ENCODE assay signal across 8 cellular contexts in genomic region chr21:14259669-14260458, GRCh38. TPM values are rescaled to one million over a fixed set of nuclear protein-coding genes. Genes with fewer than 3 reads are reported as not detected.
DNase-seq lines count a peak whose midpoint lies in the region; ATAC-seq and TF ChIP-seq lines count a peak whose summit lies in the region.

No MANE protein-coding gene starts in this region.

- H3K9me3 Mint-ChIP-seq in activated naive CD8-positive, alpha-beta T cell treated with anti-CD3 and anti-CD28 coated beads, Interleukin-2, amount 50 U/mL, for 24 hours, result no peaks in the 10 kb centered on the region
- no peaks in the 10 kb centered on the region for H3K9me3 Mint-ChIP-seq in activated naive CD8-positive, alpha-beta T cell treated with anti-CD3 and anti-CD28 coated beads for 36 hours
- H3K9me3 Mint-ChIP-seq in naive B cell, result no peaks in the 10 kb centered on the region

- H3K27ac Mint-ChIP-seq in activated naive CD8-positive, alpha-beta T cell treated with anti-CD3 and anti-CD28 coated beads, Interleukin-2, amount 50 U/mL, for 24 hours, result no peak overlapping the region
- H3K27ac Mint-ChIP-seq in activated naive CD8-positive, alpha-beta T cell treated with anti-CD3 and anti-CD28 coated beads for 36 hours, result no peak overlapping the region
- H3K27ac Mint-ChIP-seq in naive B cell, result no peak overlapping the region

- no peak overlapping the region for H3K4me3 Mint-ChIP-seq in activated naive CD8-positive, alpha-beta T cell treated with anti-CD3 and anti-CD28 coated beads, Interleukin-2, amount 50 U/mL, for 24 hours
- no peak overlapping the region for H3K4me3 Mint-ChIP-seq in activated naive CD8-positive, alpha-beta T cell treated with anti-CD3 and anti-CD28 coated beads for 36 hours
- no peak overlapping the region for H3K4me3 Mint-ChIP-seq in naive B cell

- peaks cover 5% of the 10 kb centered on the region for H3K27me3 Mint-ChIP-seq in activated naive CD8-positive, alpha-beta T cell treated with anti-CD3 and anti-CD28 coated beads, Interleukin-2, amount 50 U/mL, for 24 hours
- peaks cover 2% of the 10 kb centered on the region for H3K27me3 Mint-ChIP-seq in activated naive CD8-positive, alpha-beta T cell treated with anti-CD3 and anti-CD28 coated beads for 36 hours
- peaks cover 0 to 7% (median 4%) of the 10 kb centered on the region in 3 donors for H3K27me3 Mint-ChIP-seq in naive B cell

- DNase-seq in activated naive CD8-positive, alpha-beta T cell treated with anti-CD3 and anti-CD28 coated beads, Interleukin-2, amount 50 U/mL, for 24 hours, result no peak
- DNase-seq in activated naive CD8-positive, alpha-beta T cell treated with anti-CD3 and anti-CD28 coated beads for 36 hours, result no peak
- DNase-seq in HuH-7 (ENCODE audit: low spot score) (peak; percentile 31), OCI-M1 (lab: John Stamatoyannopoulos, UW) (peak; percentile 72), erythroblast (lab: John Stamatoyannopoulos, UW) (peak; percentile 57 to 81), naive B cell (peak; percentile 17), GF-D8 (lab: John Stamatoyannopoulos, UW) (no peak)
- no peak for DNase-seq in activated CD4-positive, CD25-positive, alpha-beta regulatory T cell (lab: John Stamatoyannopoulos, UW)

- no peaks in the 10 kb centered on the region for H3K36me3 Mint-ChIP-seq in activated naive CD8-positive, alpha-beta T cell treated with anti-CD3 and anti-CD28 coated beads, Interleukin-2, amount 50 U/mL, for 24 hours (ENCODE audit: low read depth)
- no peaks in the 10 kb centered on the region for H3K36me3 Mint-ChIP-seq in activated naive CD8-positive, alpha-beta T cell treated with anti-CD3 and anti-CD28 coated beads for 36 hours
- no peaks in the 10 kb centered on the region for H3K36me3 Mint-ChIP-seq in naive B cell

- no peak for TF ChIP-seq POLR2A in erythroblast (IDR thresholded peaks at IDR 0.05; ENCODE audit: low read length)

- peak; percentile 49 for ATAC-seq in activated naive CD8-positive, alpha-beta T cell treated with anti-CD3 and anti-CD28 coated beads, Interleukin-2, amount 50 U/mL, for 24 hours
- ATAC-seq in naive B cell (ENCODE audit: low read depth in 2 of 2), result peak; percentile 28 to 43

- peaks cover 10% of the 10 kb centered on the region for H3K4me1 Mint-ChIP-seq in activated naive CD8-positive, alpha-beta T cell treated with anti-CD3 and anti-CD28 coated beads, Interleukin-2, amount 50 U/mL, for 24 hours
- H3K4me1 Mint-ChIP-seq in activated naive CD8-positive, alpha-beta T cell treated with anti-CD3 and anti-CD28 coated beads for 36 hours, result peaks cover 8% of the 10 kb centered on the region
- H3K4me1 Mint-ChIP-seq in naive B cell, result no peaks in the 10 kb centered on the region

RNA-seq across cellular contexts. Expression of gene RBM11, which starts 43.9 kb away (rescaled TPM):
- total RNA-seq in activated naive CD8-positive, alpha-beta T cell treated with anti-CD3 and anti-CD28 coated beads for 36 hours, result 1 to 10 TPM; 3.8 to 6.3 TPM
- polyA plus RNA-seq in naive B cell (ENCODE audit: low read depth in 6 of 6), result 1 to 10 TPM; 1.8 to 5.7 (median 3.4) TPM

RNA-seq across cellular contexts. Expression of gene LIPI, which starts 49.1 kb away (rescaled TPM):
- not detected for total RNA-seq in activated naive CD8-positive, alpha-beta T cell treated with anti-CD3 and anti-CD28 coated beads for 36 hours
- polyA plus RNA-seq in naive B cell (ENCODE audit: low read depth in 6 of 6), result not detected

Comparison
In these comparisons a context has a peak if more than half of its experiments do, and no peak if none do; other contexts are left out.
1. DNase-seq: peak in HuH-7 (single experiment), OCI-M1 (single experiment), erythroblast (2 of 2) and naive B cell (single experiment); none in activated naive CD8-positive, alpha-beta T cell treated with anti-CD3 and anti-CD28 coated beads, Interleukin-2, amount 50 U/mL, for 24 hours (single experiment), activated naive CD8-positive, alpha-beta T cell treated with anti-CD3 and anti-CD28 coated beads for 36 hours (single experiment), GF-D8 (single experiment) and activated CD4-positive, CD25-positive, alpha-beta regulatory T cell (0 of 4).